In genomic region chr10:33026422-33026821, GRCh38 we compare ENCODE assay signal across 1 cellular context.
TF ChIP-seq lines count a peak whose summit lies in the region.

No MANE protein-coding gene starts in this region.

TF ChIP-seq in WTC11, 78 proteins besides CTCF, POLR2A, EP300 and RAD21 (continued from another document):
- TF ChIP-seq ZNF281 (CRISPR knock-in tag; IDR thresholded peaks at IDR 0.05) (no peak), NR2C2 (CRISPR knock-in tag; IDR thresholded peaks at IDR 0.05) (no peak), NFATC4 (CRISPR knock-in tag; IDR thresholded peaks at IDR 0.05) (no peak), TCF7 (CRISPR knock-in tag; IDR thresholded peaks at IDR 0.05; ENCODE audit: low read depth) (no peak), KAT7 (CRISPR knock-in tag; IDR thresholded peaks at IDR 0.05; ENCODE audit: borderline replicate concordance) (no peak), JUN (CRISPR knock-in tag; IDR thresholded peaks at IDR 0.05) (no peak), SMAD3 (CRISPR knock-in tag; IDR thresholded peaks at IDR 0.05; ENCODE audit: borderline replicate concordance) (no peak), TEAD4 (CRISPR knock-in tag; IDR thresholded peaks at IDR 0.05) (no peak), E2F5 (CRISPR knock-in tag; IDR thresholded peaks at IDR 0.05) (no peak), ESRRA (CRISPR knock-in tag; IDR thresholded peaks at IDR 0.05; ENCODE audit: borderline replicate concordance) (no peak), EMX1 (CRISPR knock-in tag; IDR thresholded peaks at IDR 0.05) (no peak)
